1 cellular context compared by ENCODE assay signal in genomic region chr1:32339363-32339978, GRCh38.
TF ChIP-seq lines count a peak whose summit lies in the region.

No MANE protein-coding gene starts in this region.

TF ChIP-seq in HepG2, 621 proteins besides CTCF, POLR2A, EP300 and RAD21:
- TF ChIP-seq GATAD2A (CRISPR knock-in tag; IDR thresholded peaks at IDR 0.05) (no peak), PPARG (CRISPR knock-in tag; conservative IDR thresholded peaks at IDR 0.05) (no peak), KDM5A (IDR thresholded peaks at IDR 0.05; ENCODE audit: borderline replicate concordance, low read length) (no peak), FOXO1 (CRISPR knock-in tag; IDR thresholded peaks at IDR 0.05) (no peak), ZNF468 (CRISPR knock-in tag; IDR thresholded peaks at IDR 0.05) (no peak), ZBTB43 (CRISPR knock-in tag; conservative IDR thresholded peaks at IDR 0.05) (no peak), ZNF7 (CRISPR knock-in tag; IDR thresholded peaks at IDR 0.05) (no peak), NR2F1 (CRISPR knock-in tag; IDR thresholded peaks at IDR 0.05) (no peak), ZBTB7B (CRISPR knock-in tag; IDR thresholded peaks at IDR 0.05) (no peak), ZNF550 (CRISPR knock-in tag; IDR thresholded peaks at IDR 0.05; ENCODE audit: borderline replicate concordance) (no peak), ZNF546 (CRISPR knock-in tag; conservative IDR thresholded peaks at IDR 0.05) (no peak), ZNF678 (CRISPR knock-in tag; IDR thresholded peaks at IDR 0.05) (no peak), ZFP37 (CRISPR knock-in tag; IDR thresholded peaks at IDR 0.05; ENCODE audit: borderline replicate concordance) (no peak), ZNF317 (CRISPR knock-in tag; IDR thresholded peaks at IDR 0.05) (no peak)
